ENCODE assay signal across 11 cellular contexts in genomic region chr1:46467183-46467504, GRCh38. TPM values are rescaled to one million over a fixed set of nuclear protein-coding genes. Genes with fewer than 3 reads are reported as not detected.
DNase-seq lines count a peak whose midpoint lies in the region; ATAC-seq and TF ChIP-seq lines count a peak whose summit lies in the region.
"Had no signal": no experiment of that assay in that cellular context is flagged by ENCODE, and none has a peak within 500 bp of the region (broad histone marks: within the 10 kb centered on the region; RNA-seq: fewer than 3 reads in every experiment).

No MANE protein-coding gene starts in this region.

- H3K9me3 ChIP-seq in cardiac muscle cell (ENCODE audit: low read depth) (no peaks in the 10 kb centered on the region), mesodermal cell (ENCODE audit: control insufficient read depth, low read length) (no peaks in the 10 kb centered on the region)

- H3K36me3 ChIP-seq in cardiac muscle cell (no peaks in the 10 kb centered on the region), mesodermal cell (ENCODE audit: control insufficient read depth, insufficient read depth, low read length) (no peaks in the 10 kb centered on the region), urinary bladder (ENCODE audit: insufficient read depth) (no peaks in the 10 kb centered on the region)

- H3K9me3 Mint-ChIP-seq in brain = no peaks in the 10 kb centered on the region

- H3K27me3 ChIP-seq in cardiac muscle cell = peaks cover 35% of the 10 kb centered on the region

- DNase-seq in cardiac muscle cell (ENCODE audit: low read depth in 1 of 2, low spot score in 1 of 2) = no peak
- DNase-seq in cardiac septum (ENCODE audit: low spot score) = no peak
- no peak for DNase-seq in SKM-1 treated with dmso at 0.1 percent for 144 hours (lab: John Stamatoyannopoulos, UW; ENCODE audit: unreplicated experiment)
- DNase-seq: activated CD4-positive, CD25-positive, alpha-beta regulatory T cell treated with anti-CD3 and anti-CD28 coated beads, Interleukin-2, amount 50 U/mL, for 72 hours; NCI-H1417 had no signal

- H3K4me1 Mint-ChIP-seq in brain = peaks cover 55% of the 10 kb centered on the region

- ATAC-seq in GM18511 (IDR thresholded peaks at IDR 0.05; ENCODE audit: unreplicated experiment) = no peak
- no peak for ATAC-seq in GM18520 (IDR thresholded peaks at IDR 0.05; ENCODE audit: unreplicated experiment)

- H3K4me3 ChIP-seq in cardiac muscle cell (peak overlapping the region; percentile 50), mesodermal cell (ENCODE audit: extremely low read depth, insufficient read depth, low read length, poor library complexity, severe bottlenecking) (peak overlapping the region; percentile 48), urinary bladder (ENCODE audit: low read depth, low read length) (peak overlapping the region; percentile 47)

- WGBS in mesodermal cell (ENCODE audit: insufficient coverage in 2 of 2), 2 experiments = 27 to 42% methylated on average over 4 to 7 of the region's 8 CpGs
- 37% methylated on average over 8 of the region's 8 CpGs for WGBS in urinary bladder

- peak overlapping the region in 4 of 5 experiments; percentile 45 to 92 (median 72) for H3K27ac Mint-ChIP-seq in brain

- H3K4me3 Mint-ChIP-seq in brain = peak overlapping the region; percentile 81 to 86 (median 83)

- H3K4me1 ChIP-seq in cardiac muscle cell (ENCODE audit: low read depth) (no peaks in the 10 kb centered on the region), mesodermal cell (ENCODE audit: control insufficient read depth, insufficient read depth, low read length, poor library complexity, severe bottlenecking) (peaks cover 2% of the 10 kb centered on the region), urinary bladder (ENCODE audit: insufficient read depth) (no peaks in the 10 kb centered on the region)

- H3K36me3 Mint-ChIP-seq in brain = no peaks in the 10 kb centered on the region

- TF ChIP-seq CTCF in cardiac muscle cell (IDR thresholded peaks at IDR 0.05; ENCODE audit: low read depth, low read length) (no peak), brain (conservative IDR thresholded peaks at IDR 0.05) (no peak)

- H3K27ac ChIP-seq in cardiac muscle cell = no peak overlapping the region
- H3K27ac ChIP-seq in mesodermal cell (ENCODE audit: low read depth, low read length, severe bottlenecking) = no peak overlapping the region
- no peak overlapping the region for H3K27ac ChIP-seq in urinary bladder (ENCODE audit: low read depth)

- intact Hi-C loops in cardiac septum (cut with DNase I) = no loop called here

- peaks cover 47% of the 10 kb centered on the region for H3K27me3 Mint-ChIP-seq in brain

RNA-seq across cellular contexts. Expression of gene DMBX1, which starts 22.5 kb away (rescaled TPM):
- total RNA-seq in cardiac muscle cell (not detected in 2 replicates), cardiac septum (not detected), urinary bladder (not detected)
- polyA plus RNA-seq in cardiac muscle cell (not detected in 2 replicates), brain (ENCODE audit: insufficient read depth, low read depth, low replicate concordance) (not detected), urinary bladder (not detected)
- not detected for polyA plus RNA-seq in mesodermal cell (2013, experiment 1 of 2)
- not detected for polyA plus RNA-seq in mesodermal cell (2013, experiment 2 of 2)
- total RNA-seq: glomerular endothelial cell had no signal
